In the genomic region with DNA sequence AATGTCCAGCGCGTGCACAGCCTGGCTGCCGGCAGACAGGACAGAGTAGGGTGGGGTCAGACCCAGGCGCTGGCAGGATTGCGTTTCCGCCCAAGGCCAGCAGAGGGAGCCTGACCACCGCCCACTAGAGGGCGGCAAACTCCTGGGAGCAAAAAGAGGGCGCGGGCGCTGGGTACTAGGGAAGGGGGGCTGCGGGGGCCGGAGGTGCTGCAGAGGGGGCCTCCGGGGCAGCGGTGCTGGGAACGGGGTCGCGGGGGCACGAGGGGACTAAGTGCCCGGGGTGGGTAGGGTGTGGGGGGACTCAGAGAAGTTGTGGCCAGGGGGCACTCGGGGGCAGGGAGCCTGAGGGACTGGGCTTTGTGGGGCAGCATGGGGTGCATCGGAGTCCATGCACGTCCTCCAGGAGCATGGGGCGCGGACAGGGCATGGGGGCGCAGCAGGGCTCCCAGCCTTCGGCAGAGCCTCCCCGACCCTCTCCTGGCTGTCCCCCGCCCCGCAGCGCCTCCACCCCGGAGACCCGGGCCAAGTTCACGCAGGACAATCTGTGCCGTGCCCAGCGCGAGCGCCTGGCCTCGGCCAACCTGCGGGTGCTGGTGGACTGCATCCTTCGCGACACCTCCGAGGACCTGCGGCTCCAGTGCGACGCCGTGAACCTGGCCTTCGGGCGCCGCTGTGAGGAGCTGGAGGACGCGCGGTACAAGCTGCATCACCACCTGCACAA, we compare ENCODE assay signal across 9 cellular contexts. TPM values are rescaled to one million over a fixed set of nuclear protein-coding genes. Genes with fewer than 3 reads are reported as not detected.
DNase-seq lines count a peak whose midpoint lies in the region; ATAC-seq and TF ChIP-seq lines count a peak whose summit lies in the region.
"Had no signal": no experiment of that assay in that cellular context is flagged by ENCODE, and none has a peak within 500 bp of the region (broad histone marks: within the 10 kb centered on the region; RNA-seq: fewer than 3 reads in every experiment).

No MANE protein-coding gene starts in this region.

- H3K4me3 ChIP-seq in right atrium auricular region: no peak overlapping the region

- peak; percentile 94 for ATAC-seq in GM19397 (IDR thresholded peaks at IDR 0.05; ENCODE audit: unreplicated experiment)
- peak; percentile 94 for ATAC-seq in HG03520 (IDR thresholded peaks at IDR 0.05; ENCODE audit: unreplicated experiment)

- peak; percentile 88 for DNase-seq in D341Med (ENCODE audit: low spot score)
- DNase-seq in RPMI8226: peak; percentile 64
- peak; percentile 31 for DNase-seq in activated effector memory CD4-positive, alpha-beta T cell treated with Interleukin-2 at 50 U/mL for 16 hours
- DNase-seq in right atrium auricular region (ENCODE audit: low spot score): no peak
- DNase-seq in stimulated activated CD4-positive, alpha-beta T cell treated with anti-CD3 and anti-CD28 coated beads, Interleukin-1b, Interleukin-23, amount 100 ng/mL, for 4 hours (ENCODE audit: low read depth in 2 of 2): peak; percentile 30 to 54
- DNase-seq in amniotic stem cell (lab: John Stamatoyannopoulos, UW): no peak

- H3K27ac ChIP-seq in right atrium auricular region: no peak overlapping the region

- H3K4me1 ChIP-seq in right atrium auricular region: no peaks in the 10 kb centered on the region

- TF ChIP-seq CTCF in right atrium auricular region (IDR thresholded peaks at IDR 0.05): peak; percentile 37 to 76

- H3K9me3 ChIP-seq in right atrium auricular region: no peaks in the 10 kb centered on the region

- no peaks in the 10 kb centered on the region for H3K36me3 ChIP-seq in right atrium auricular region

- no peaks in the 10 kb centered on the region for H3K27me3 ChIP-seq in right atrium auricular region

RNA-seq across cellular contexts. Expression of gene TEKT4, which starts 3.2 kb away (rescaled TPM):
- total RNA-seq in right atrium auricular region: not detected
- total RNA-seq: dermis microvascular lymphatic vessel endothelial cell had no signal

Comparison
In these comparisons a context has a peak if more than half of its experiments do, and no peak if none do; other contexts are left out.
1. DNase-seq: peak in D341Med (single experiment), RPMI8226 (single experiment), activated effector memory CD4-positive, alpha-beta T cell treated with Interleukin-2 at 50 U/mL for 16 hours (single experiment) and stimulated activated CD4-positive, alpha-beta T cell treated with anti-CD3 and anti-CD28 coated beads, Interleukin-1b, Interleukin-23, amount 100 ng/mL, for 4 hours (2 of 2); none in right atrium auricular region (single experiment) and amniotic stem cell (single experiment).